In the genomic region with DNA sequence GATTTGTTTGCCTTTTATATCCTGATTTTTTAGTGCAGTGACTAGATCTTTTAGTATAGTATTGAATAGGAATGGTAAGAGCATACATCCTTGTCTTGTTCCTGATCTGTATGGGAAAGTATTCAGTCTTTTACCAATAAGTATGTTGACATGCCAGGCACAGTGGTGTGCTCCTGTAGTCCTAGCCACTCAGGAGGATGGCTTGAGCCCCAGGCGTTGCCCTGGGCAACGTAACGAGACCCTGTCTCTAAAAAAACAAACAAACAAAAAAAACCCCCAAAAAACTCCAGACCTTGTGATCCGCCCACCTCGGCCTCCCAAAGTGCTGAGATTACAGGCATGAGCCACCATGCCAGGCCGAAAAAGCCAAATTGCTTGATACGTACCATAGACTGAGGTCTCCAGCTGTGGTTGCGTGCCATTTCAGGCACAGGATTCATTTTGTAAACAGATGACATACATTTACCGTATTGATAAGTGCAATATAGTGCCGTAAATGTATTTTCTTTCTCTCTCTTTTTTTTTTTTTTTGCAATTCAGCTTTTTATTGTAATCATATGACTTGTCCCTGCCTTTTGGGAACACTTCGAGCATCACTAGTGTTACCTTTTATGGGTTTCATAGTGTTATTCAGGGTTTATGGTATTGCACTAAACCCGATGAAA, we compare ENCODE assay signal across 16 cellular contexts. TPM values are rescaled to one million over a fixed set of nuclear protein-coding genes. Genes with fewer than 3 reads are reported as not detected.
DNase-seq lines count a peak whose midpoint lies in the region; ATAC-seq and TF ChIP-seq lines count a peak whose summit lies in the region.
"Had no signal": no experiment of that assay in that cellular context is flagged by ENCODE, and none has a peak within 500 bp of the region (broad histone marks: within the 10 kb centered on the region; RNA-seq: fewer than 3 reads in every experiment).

No MANE protein-coding gene starts in this region.

- no peaks in the 10 kb centered on the region for H3K9me3 Mint-ChIP-seq in stimulated activated naive CD8-positive, alpha-beta T cell treated with anti-CD3 and anti-CD28 coated beads, Interleukin-15, amount 100 ng/mL, for 72 hours
- H3K9me3 Mint-ChIP-seq in endothelial cell (ENCODE audit: unreplicated experiment), result no peaks in the 10 kb centered on the region
- no peaks in the 10 kb centered on the region for H3K9me3 Mint-ChIP-seq in stimulated activated naive B cell treated with anti-CD40 and anti-IgM and Interleukin-4, amounts not matched to agents 10 μg/mL and 1 μg/mL and 100 μg/mL, for 72 hours

- H3K9ac ChIP-seq in NT2/D1 (ENCODE audit: insufficient read length, low read depth), result no peak overlapping the region
- H3K9ac ChIP-seq: KMS-11 had no signal

- H3K27ac Mint-ChIP-seq in stimulated activated naive CD8-positive, alpha-beta T cell treated with anti-CD3 and anti-CD28 coated beads, Interleukin-15, amount 100 ng/mL, for 72 hours, result no peak overlapping the region
- peak overlapping the region; percentile 87 for H3K27ac Mint-ChIP-seq in endothelial cell (ENCODE audit: unreplicated experiment)
- H3K27ac Mint-ChIP-seq in stimulated activated naive B cell treated with anti-CD40 and anti-IgM and Interleukin-4, amounts not matched to agents 10 μg/mL and 1 μg/mL and 100 μg/mL, for 72 hours, result peak overlapping the region; percentile 25

- no peak overlapping the region for H3K4me3 ChIP-seq in NT2/D1 (ENCODE audit: insufficient read length, low read depth)
- H3K4me3 ChIP-seq: MG63 had no signal

- H3K36me3 Mint-ChIP-seq in endothelial cell (ENCODE audit: low read depth, unreplicated experiment), result peaks cover 13% of the 10 kb centered on the region
- peaks cover 12 to 28% of the 10 kb centered on the region in 2 donors for H3K36me3 Mint-ChIP-seq in stimulated activated naive B cell treated with anti-CD40 and anti-IgM and Interleukin-4, amounts not matched to agents 10 μg/mL and 1 μg/mL and 100 μg/mL, for 72 hours

- CTCF ChIA-PET in GM10248 (lab: Yijun Ruan, JAX), result interaction anchor here (1.0 to 1.3 kb wide), 2 partner anchors 10 kb away, joined by 3 read pairs; no protein-coding TSS in a partner anchor

- H3K27me3 Mint-ChIP-seq in stimulated activated naive CD8-positive, alpha-beta T cell treated with anti-CD3 and anti-CD28 coated beads, Interleukin-15, amount 100 ng/mL, for 72 hours, result no peaks in the 10 kb centered on the region
- peaks cover 1% of the 10 kb centered on the region for H3K27me3 Mint-ChIP-seq in endothelial cell (ENCODE audit: unreplicated experiment)
- H3K27me3 Mint-ChIP-seq in stimulated activated naive B cell treated with anti-CD40 and anti-IgM and Interleukin-4, amounts not matched to agents 10 μg/mL and 1 μg/mL and 100 μg/mL, for 72 hours, result no peaks in the 10 kb centered on the region

- H3K4me1 Mint-ChIP-seq in stimulated activated naive CD8-positive, alpha-beta T cell treated with anti-CD3 and anti-CD28 coated beads, Interleukin-15, amount 100 ng/mL, for 72 hours, result peaks cover 39% of the 10 kb centered on the region
- H3K4me1 Mint-ChIP-seq in endothelial cell (ENCODE audit: unreplicated experiment), result peaks cover 25% of the 10 kb centered on the region
- H3K4me1 Mint-ChIP-seq in stimulated activated naive B cell treated with anti-CD40 and anti-IgM and Interleukin-4, amounts not matched to agents 10 μg/mL and 1 μg/mL and 100 μg/mL, for 72 hours, result peaks cover 22 to 35% of the 10 kb centered on the region in 2 donors

- DNase-seq in stimulated activated naive CD8-positive, alpha-beta T cell treated with anti-CD3 and anti-CD28 coated beads, Interleukin-15, Interleukin-2, amounts not matched to agents 100 U/mL and 50 U/mL, for 24 hours, result no peak
- no peak for DNase-seq in stimulated activated naive CD8-positive, alpha-beta T cell treated with anti-CD3 and anti-CD28 coated beads, Interleukin-15, amount 100 ng/mL, for 72 hours
- peak; percentile 15 for DNase-seq in NT2/D1 (ENCODE audit: low read depth, low spot score)
- no peak for DNase-seq in endothelial cell (ENCODE audit: low spot score)
- DNase-seq in stimulated activated naive B cell treated with anti-CD40 and anti-IgM and Interleukin-4, amounts not matched to agents 10 μg/mL and 1 μg/mL and 100 μg/mL, for 72 hours, result no peak
- DNase-seq in left cardiac atrium, result no peak
- no peak for DNase-seq in NCI-H1436 treated with DMSO at 0.1 percent for 48 hours (lab: John Stamatoyannopoulos, UW)
- DNase-seq in GM10248 (ENCODE audit: extremely low spot score), result no peak
- DNase-seq: AML-193, MG63, NCI-H1092 treated with DMSO at 0.1 percent for 48 hours, NCI-H187, NCI-H446, PC-3 had no signal

- no peaks in the 10 kb centered on the region for H3K27me3 ChIP-seq in NT2/D1 (ENCODE audit: insufficient read depth, insufficient read length)
- H3K27me3 ChIP-seq: MG63 had no signal

- peak; percentile 28 for ATAC-seq in stimulated activated naive CD8-positive, alpha-beta T cell treated with anti-CD3 and anti-CD28 coated beads, Interleukin-15, Interleukin-2, amounts not matched to agents 100 U/mL and 50 U/mL, for 24 hours
- no peak for ATAC-seq in stimulated activated naive CD8-positive, alpha-beta T cell treated with anti-CD3 and anti-CD28 coated beads, Interleukin-15, amount 100 ng/mL, for 72 hours
- no peak for ATAC-seq in stimulated activated naive B cell treated with anti-CD40 and anti-IgM and Interleukin-4, amounts not matched to agents 10 μg/mL and 1 μg/mL and 100 μg/mL, for 72 hours (replicated peaks)
- ATAC-seq in left cardiac atrium, result no peak
- ATAC-seq: HCT116, PC-3 had no signal

- H3K9me3 ChIP-seq in NT2/D1 (ENCODE audit: insufficient read depth, low read length), result no peaks in the 10 kb centered on the region
- H3K9me3 ChIP-seq: MG63 had no signal

- TF ChIP-seq CTCF in endothelial cell (IDR thresholded peaks at IDR 0.05; ENCODE audit: unreplicated experiment), result no peak
- no peak for TF ChIP-seq CTCF in GM10248 (IDR thresholded peaks at IDR 0.05; ENCODE audit: control extremely low read depth, extremely low read depth, low read depth, missing control alignments)

- no peak overlapping the region for H3K4me3 Mint-ChIP-seq in stimulated activated naive CD8-positive, alpha-beta T cell treated with anti-CD3 and anti-CD28 coated beads, Interleukin-15, amount 100 ng/mL, for 72 hours
- no peak overlapping the region for H3K4me3 Mint-ChIP-seq in endothelial cell (ENCODE audit: unreplicated experiment)
- H3K4me3 Mint-ChIP-seq in stimulated activated naive B cell treated with anti-CD40 and anti-IgM and Interleukin-4, amounts not matched to agents 10 μg/mL and 1 μg/mL and 100 μg/mL, for 72 hours, result no peak overlapping the region

- H3K4me1 ChIP-seq in NT2/D1 (ENCODE audit: insufficient read depth, insufficient read length), result no peaks in the 10 kb centered on the region

- POLR2A ChIA-PET in GM10248 (lab: Yijun Ruan, JAX), result no interaction called here

- peaks cover 6% of the 10 kb centered on the region for H3K36me3 ChIP-seq in NT2/D1 (ENCODE audit: insufficient read depth, insufficient read length, low read length)

- intact Hi-C loops in left cardiac atrium (cut with DNase I), result no loop called here

RNA-seq across cellular contexts. Expression of a gene that starts 18.5 kb away (rescaled TPM):
- 125 TPM for total RNA-seq in endothelial cell (ENCODE audit: unreplicated experiment)
- 10 to 100 TPM; 38.6 to 52.5 TPM for total RNA-seq in left cardiac atrium

Comparison
In these comparisons a context has a peak if more than half of its experiments do, and no peak if none do; other contexts are left out.
1. H3K27ac Mint-ChIP-seq: peak in endothelial cell (single experiment) and stimulated activated naive B cell treated with anti-CD40 and anti-IgM and Interleukin-4, amounts not matched to agents 10 μg/mL and 1 μg/mL and 100 μg/mL, for 72 hours (single experiment); none in stimulated activated naive CD8-positive, alpha-beta T cell treated with anti-CD3 and anti-CD28 coated beads, Interleukin-15, amount 100 ng/mL, for 72 hours (0 of 2).